Comparison of ENCODE assay signal across 8 cellular contexts in genomic region chr12:22046090-22046967, GRCh38.
DNase-seq lines count a peak whose midpoint lies in the region; ATAC-seq lines count a peak whose summit lies in the region.

Gene CMAS, plus strand, starts transcription at chr12:22046218. Its CDS starts 86 bp downstream, at chr12:22046304.

- ATAC-seq in GM19328 (IDR thresholded peaks at IDR 0.05; ENCODE audit: unreplicated experiment) = peak; percentile 88
- ATAC-seq in HG03460 (IDR thresholded peaks at IDR 0.05; ENCODE audit: unreplicated experiment) = peak; percentile 83

- peak; percentile 79 for DNase-seq in CD1c-positive myeloid dendritic cell (ENCODE audit: extremely low spot score)
- peak; percentile 85 for DNase-seq in NCI-H774 (lab: John Stamatoyannopoulos, UW)
- peak; percentile 32 to 73 for DNase-seq in activated CD8-positive, alpha-beta memory T cell treated with anti-CD3 and anti-CD28 coated beads for 1 hour (ENCODE audit: extremely low read depth in 1 of 2, low read depth in 1 of 2)
- peak; percentile 71 for DNase-seq in effector CD8-positive, alpha-beta T cell (lab: John Stamatoyannopoulos, UW)
- peak; percentile 77 for DNase-seq in medulla oblongata (ENCODE audit: extremely low spot score)
- peak; percentile 57 for DNase-seq in stimulated activated CD8-positive, alpha-beta memory T cell treated with anti-CD3 and anti-CD28 coated beads, Interleukin-12 subunit alpha, Interleukin-12 subunit beta, amount 100 ng/mL, for 1 hour (ENCODE audit: low read depth)

Comparison
In these comparisons a context has a peak if more than half of its experiments do, and no peak if none do; other contexts are left out.
1. Peak in every context shown above with its lines: DNase-seq and ATAC-seq.